In genomic region chr9:105116047-105116868, GRCh38 we compare ENCODE assay signal across 1 cellular context.
A peak's percentile ranks its signal among the peaks of the same experiment; 100 is the strongest.
TF ChIP-seq lines count a peak whose summit lies in the region.

No MANE protein-coding gene starts in this region.

TF ChIP-seq in HepG2, 621 proteins besides CTCF, POLR2A, EP300 and RAD21 (continued from another document):
- TF ChIP-seq BRF2 (CRISPR knock-in tag; IDR thresholded peaks at IDR 0.05) = no peak
- TF ChIP-seq SPEN (CRISPR knock-in tag; IDR thresholded peaks at IDR 0.05; ENCODE audit: low read depth) = 0 out of 2 replicates have a peak, but pooled peaks have one; percentile 22
- TF ChIP-seq HNF4A (CRISPR knock-in tag; IDR thresholded peaks at IDR 0.05) = peak; percentile 75
- TF ChIP-seq RARA (CRISPR knock-in tag; IDR thresholded peaks at IDR 0.05) = peak; percentile 83
- TF ChIP-seq NR2C2 (CRISPR knock-in tag; IDR thresholded peaks at IDR 0.05; ENCODE audit: borderline replicate concordance) = no peak
